ENCODE assay signal across 15 cellular contexts in the genomic region with DNA sequence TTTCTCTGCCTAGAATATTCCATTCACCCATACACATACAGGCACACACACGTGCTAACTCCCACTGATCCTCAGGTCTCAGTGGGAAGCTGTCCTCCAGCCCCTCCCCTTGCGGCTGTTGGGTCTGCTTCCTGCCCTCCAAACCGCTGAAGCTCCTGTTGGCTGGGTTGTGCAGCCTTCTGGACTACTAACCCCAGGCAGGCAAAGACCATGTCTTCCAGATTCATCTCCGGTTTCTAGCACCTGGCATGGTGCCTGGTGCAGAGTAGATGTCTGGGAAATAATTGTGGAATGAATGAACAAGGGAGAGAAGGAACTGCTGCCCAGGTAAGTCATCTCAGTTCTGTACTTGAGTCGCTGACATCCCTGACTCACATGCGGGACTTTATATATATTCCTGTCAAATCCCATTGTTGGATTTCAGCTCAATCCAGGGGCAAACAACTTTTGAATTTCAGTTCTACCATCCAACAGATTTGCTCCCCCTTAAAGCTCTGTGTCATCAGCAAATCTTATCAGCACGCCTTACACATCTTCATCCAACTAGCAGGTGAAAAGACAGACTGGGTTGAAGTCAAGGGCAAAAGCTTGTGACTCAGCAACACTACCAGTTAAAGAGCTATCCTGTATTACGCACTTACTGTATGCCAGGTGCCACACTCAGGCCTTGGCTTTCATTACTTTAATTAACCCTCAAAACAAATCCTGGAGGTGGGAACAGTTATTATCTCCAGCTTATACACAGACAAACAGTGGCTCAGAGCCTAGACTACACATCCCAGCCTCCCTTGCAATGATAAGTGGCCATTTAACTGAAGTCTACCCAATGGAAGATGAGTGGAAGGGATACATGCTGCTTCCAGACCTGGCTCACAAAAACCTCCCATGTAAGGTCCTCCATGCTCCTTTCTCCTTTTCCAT. TPM values are rescaled to one million over a fixed set of nuclear protein-coding genes. Genes with fewer than 3 reads are reported as not detected.
DNase-seq lines count a peak whose midpoint lies in the region; ATAC-seq lines count a peak whose summit lies in the region.
"Had no signal": no experiment of that assay in that cellular context is flagged by ENCODE, and none has a peak within 500 bp of the region (broad histone marks: within the 10 kb centered on the region; RNA-seq: fewer than 3 reads in every experiment).

No MANE protein-coding gene starts in this region.

- no peaks in the 10 kb centered on the region for H3K9me3 Mint-ChIP-seq in stimulated activated naive B cell treated with anti-CD40 and anti-IgM and Interleukin-4, amounts not matched to agents 10 μg/mL and 1 μg/mL and 100 μg/mL, for 72 hours
- H3K9me3 Mint-ChIP-seq: activated T-helper 2 cell treated with anti-CD3 and anti-CD28 coated beads, Interferon-gamma antibody, Interleukin-2, Interleukin-4, amounts not matched to agents 10 μg/mL and 5 μg/mL and 100 μg/mL, durations not matched to agents 14 hours and 24 hours and 36 hours; CD8-positive, alpha-beta memory T cell; immature natural killer cell had no signal

- no peaks in the 10 kb centered on the region for H3K36me3 Mint-ChIP-seq in stimulated activated naive B cell treated with anti-CD40 and anti-IgM and Interleukin-4, amounts not matched to agents 10 μg/mL and 1 μg/mL and 100 μg/mL, for 72 hours
- H3K36me3 Mint-ChIP-seq: immature natural killer cell had no signal

- DNase-seq in HT1080 (ENCODE audit: low read depth) (peak; percentile 68), NCI-H2171 (lab: John Stamatoyannopoulos, UW) (peak; percentile 34), amniotic epithelial cell (ENCODE audit: low read depth) (peak; percentile 53), iris pigment epithelial cell (ENCODE audit: low read depth) (peak; percentile 27), AG08395 (ENCODE audit: low spot score) (no peak)
- DNase-seq in activated naive CD4-positive, alpha-beta T cell treated with Interleukin-2 at 50 U/mL for 16 hours: no peak
- DNase-seq in stimulated activated naive B cell treated with anti-CD40 and anti-IgM and Interleukin-4, amounts not matched to agents 10 μg/mL and 1 μg/mL and 100 μg/mL, for 72 hours: no peak
- DNase-seq: activated CD4-positive, alpha-beta T cell treated with anti-CD3 and anti-CD28 coated beads, Interleukin-2, amount 50 U/mL, for 1 hour; CD8-positive, alpha-beta memory T cell; immature natural killer cell; NK-92 treated with Interleukin-12 subunit alpha and Interleukin-12 subunit beta, amount 100 ng/mL, for 24 hours had no signal

- H3K27ac Mint-ChIP-seq in stimulated activated naive B cell treated with anti-CD40 and anti-IgM and Interleukin-4, amounts not matched to agents 10 μg/mL and 1 μg/mL and 100 μg/mL, for 72 hours: no peak overlapping the region
- H3K27ac Mint-ChIP-seq: activated T-helper 2 cell treated with anti-CD3 and anti-CD28 coated beads, Interferon-gamma antibody, Interleukin-2, Interleukin-4, amounts not matched to agents 10 μg/mL and 5 μg/mL and 100 μg/mL, durations not matched to agents 14 hours and 24 hours and 36 hours; CD8-positive, alpha-beta memory T cell; immature natural killer cell had no signal

- H3K4me1 Mint-ChIP-seq in stimulated activated naive B cell treated with anti-CD40 and anti-IgM and Interleukin-4, amounts not matched to agents 10 μg/mL and 1 μg/mL and 100 μg/mL, for 72 hours: peaks cover 13 to 18% of the 10 kb centered on the region in 2 donors

- no peak overlapping the region for H3K4me3 Mint-ChIP-seq in stimulated activated naive B cell treated with anti-CD40 and anti-IgM and Interleukin-4, amounts not matched to agents 10 μg/mL and 1 μg/mL and 100 μg/mL, for 72 hours
- H3K4me3 Mint-ChIP-seq: immature natural killer cell had no signal

- no peak for ATAC-seq in stimulated activated naive B cell treated with anti-CD40 and anti-IgM and Interleukin-4, amounts not matched to agents 10 μg/mL and 1 μg/mL and 100 μg/mL, for 72 hours (replicated peaks)
- ATAC-seq in GM19023 (IDR thresholded peaks at IDR 0.05; ENCODE audit: unreplicated experiment): no peak
- ATAC-seq: HCT116 had no signal

- H3K27me3 Mint-ChIP-seq in stimulated activated naive B cell treated with anti-CD40 and anti-IgM and Interleukin-4, amounts not matched to agents 10 μg/mL and 1 μg/mL and 100 μg/mL, for 72 hours: peaks cover 22 to 26% of the 10 kb centered on the region in 2 donors

RNA-seq across cellular contexts. Expression of a gene that starts 51.1 kb away (rescaled TPM):
- total RNA-seq in HT1080 (2014; rRNA removed; shearing (Covaris generic)): 0.08 TPM in 1 of 2 replicates, not detected in the other
- polyA plus RNA-seq in HT1080 (2015; cell fraction: cytosol; rRNA removed): 0.06 and 0.21 TPM in 2 replicates
- 0.38 and 1.5 TPM in 2 replicates for polyA plus RNA-seq in HT1080 (2015; cell fraction: nucleus; rRNA removed)
- total RNA-seq: thoracic aorta had no signal
- polyA plus RNA-seq: CD8-positive, alpha-beta memory T cell; immature natural killer cell had no signal

Comparison
In these comparisons a context has a peak if more than half of its experiments do, and no peak if none do; other contexts are left out.
1. DNase-seq: peak in HT1080 (single experiment), NCI-H2171 (single experiment), amniotic epithelial cell (single experiment) and iris pigment epithelial cell (single experiment); none in activated naive CD4-positive, alpha-beta T cell treated with Interleukin-2 at 50 U/mL for 16 hours (single experiment), AG08395 (single experiment) and stimulated activated naive B cell treated with anti-CD40 and anti-IgM and Interleukin-4, amounts not matched to agents 10 μg/mL and 1 μg/mL and 100 μg/mL, for 72 hours (single experiment).